37 cellular contexts compared by ENCODE assay signal in the genomic region with DNA sequence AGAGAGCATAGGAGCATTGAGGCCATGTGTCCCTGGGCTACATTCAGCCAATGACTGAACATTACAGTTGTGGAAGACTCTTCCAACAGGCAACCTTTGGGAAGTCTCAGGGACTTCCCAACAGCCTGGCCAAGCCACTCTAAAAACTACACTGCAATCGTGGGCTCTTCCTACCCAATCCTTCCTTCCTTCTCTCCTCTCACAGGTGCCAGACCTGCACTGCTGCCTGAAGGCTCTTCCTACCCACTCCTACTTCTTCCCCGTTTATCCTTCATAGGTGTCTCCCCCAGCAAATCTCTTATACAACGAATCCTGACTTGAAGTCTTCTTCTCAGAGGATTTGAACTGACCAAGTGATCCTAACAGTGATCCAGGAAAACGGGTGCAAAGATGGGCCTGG.
"Had no signal": no experiment of that assay in that cellular context is flagged by ENCODE, and none has a peak within 500 bp of the region (broad histone marks: within the 10 kb centered on the region; RNA-seq: fewer than 3 reads in every experiment).

No MANE protein-coding gene starts in this region.

- H3K9me3 Mint-ChIP-seq: activated naive CD4-positive, alpha-beta T cell treated with anti-CD3 and anti-CD28 coated beads for 36 hours; activated naive CD4-positive, alpha-beta T cell treated with anti-CD3 and anti-CD28 coated beads, Interleukin-2, amount 50 U/mL, for 24 hours; central memory CD8-positive, alpha-beta T cell had no signal

- H3K4me3 Mint-ChIP-seq: activated naive CD4-positive, alpha-beta T cell treated with anti-CD3 and anti-CD28 coated beads for 36 hours; activated naive CD4-positive, alpha-beta T cell treated with anti-CD3 and anti-CD28 coated beads, Interleukin-2, amount 10 ng/mL, durations not matched to agents 7 days and 5 days; activated naive CD4-positive, alpha-beta T cell treated with anti-CD3 and anti-CD28 coated beads, Interleukin-2, amount 50 U/mL, for 24 hours; activated naive CD8-positive, alpha-beta T cell; activated naive CD8-positive, alpha-beta T cell treated with anti-CD3 and anti-CD28 coated beads for 36 hours; activated naive CD8-positive, alpha-beta T cell treated with anti-CD3 and anti-CD28 coated beads, Interleukin-2, amount 10 ng/mL, durations not matched to agents 7 days and 5 days; activated naive CD8-positive, alpha-beta T cell treated with anti-CD3 and anti-CD28 coated beads, Interleukin-2, amount 50 U/mL, for 24 hours; activated T-cell treated with anti-CD3 and anti-CD28 coated beads, Interleukin-2, amount 50 U/mL, for 24 hours; activated T-cell treated with anti-CD3 and anti-CD28 coated beads, Interleukin-2, amount 50 U/mL, for 4 hours; activated T-cell treated with anti-CD3 and anti-CD28 coated beads, Interleukin-2, amount 50 U/mL, for 72 hours; activated T-helper 1 cell treated with anti-CD3 and anti-CD28 coated beads, Interleukin-12 subunit alpha, Interleukin-12 subunit beta, Interleukin-2, Interleukin-4 antibody, amounts not matched to agents 30 ng/mL and 10 ng/mL and 1 ng/mL, durations not matched to agents 14 hours and 24 hours and 36 hours; activated T-helper 17 cell treated with anti-CD3 and anti-CD28 coated beads, Interleukin-2, amount 50 U/mL, for 72 hours; brain; central memory CD8-positive, alpha-beta T cell had no signal

- H3K4me1 ChIP-seq: adrenal gland, ascending aorta, body of pancreas, breast epithelium had no signal

- H3K36me3 Mint-ChIP-seq: activated naive CD4-positive, alpha-beta T cell treated with anti-CD3 and anti-CD28 coated beads, Interleukin-2, amount 10 ng/mL, durations not matched to agents 7 days and 5 days; activated naive CD8-positive, alpha-beta T cell treated with anti-CD3 and anti-CD28 coated beads for 36 hours; brain had no signal

- H3K27ac Mint-ChIP-seq: activated naive CD4-positive, alpha-beta T cell treated with anti-CD3 and anti-CD28 coated beads for 36 hours; activated naive CD4-positive, alpha-beta T cell treated with anti-CD3 and anti-CD28 coated beads, Interleukin-2, amount 10 ng/mL, durations not matched to agents 7 days and 5 days; activated naive CD4-positive, alpha-beta T cell treated with anti-CD3 and anti-CD28 coated beads, Interleukin-2, amount 50 U/mL, for 24 hours; activated naive CD8-positive, alpha-beta T cell; activated naive CD8-positive, alpha-beta T cell treated with anti-CD3 and anti-CD28 coated beads for 36 hours; activated naive CD8-positive, alpha-beta T cell treated with anti-CD3 and anti-CD28 coated beads, Interleukin-2, amount 10 ng/mL, durations not matched to agents 7 days and 5 days; activated naive CD8-positive, alpha-beta T cell treated with anti-CD3 and anti-CD28 coated beads, Interleukin-2, amount 50 U/mL, for 24 hours; activated T-cell treated with anti-CD3 and anti-CD28 coated beads, Interleukin-2, amount 50 U/mL, for 24 hours; activated T-cell treated with anti-CD3 and anti-CD28 coated beads, Interleukin-2, amount 50 U/mL, for 72 hours; activated T-helper 1 cell treated with anti-CD3 and anti-CD28 coated beads, Interleukin-12 subunit alpha, Interleukin-12 subunit beta, Interleukin-2, Interleukin-4 antibody, amounts not matched to agents 30 ng/mL and 10 ng/mL and 1 ng/mL, durations not matched to agents 14 hours and 24 hours and 36 hours; activated T-helper 17 cell treated with anti-CD3 and anti-CD28 coated beads, Interleukin-2, amount 50 U/mL, for 72 hours; activated T-helper 2 cell treated with anti-CD3 and anti-CD28 coated beads, Interferon-gamma antibody, Interleukin-2, Interleukin-4, amounts not matched to agents 10 μg/mL and 5 μg/mL and 100 μg/mL, durations not matched to agents 14 hours and 24 hours and 36 hours; brain had no signal

- H3K36me3 ChIP-seq: adrenal gland, ascending aorta, brain microvascular endothelial cell, breast epithelium, cardiac muscle cell had no signal

- H3K4me1 Mint-ChIP-seq: activated naive CD4-positive, alpha-beta T cell treated with anti-CD3 and anti-CD28 coated beads, Interleukin-2, amount 10 ng/mL, durations not matched to agents 7 days and 5 days; activated naive CD4-positive, alpha-beta T cell treated with anti-CD3 and anti-CD28 coated beads, Interleukin-2, amount 50 U/mL, for 24 hours; activated naive CD8-positive, alpha-beta T cell treated with anti-CD3 and anti-CD28 coated beads for 36 hours; activated naive CD8-positive, alpha-beta T cell treated with anti-CD3 and anti-CD28 coated beads, Interleukin-2, amount 50 U/mL, for 24 hours; activated T-helper 17 cell treated with anti-CD3 and anti-CD28 coated beads, Interleukin-2, amount 50 U/mL, for 72 hours; brain; central memory CD8-positive, alpha-beta T cell had no signal

- ATAC-seq: activated naive CD4-positive, alpha-beta T cell treated with anti-CD3 and anti-CD28 coated beads, Interleukin-2, amount 50 U/mL, for 72 hours; activated naive CD8-positive, alpha-beta T cell treated with anti-CD3 and anti-CD28 coated beads, Interleukin-2, amount 50 U/mL, for 24 hours; activated T-cell treated with anti-CD3 and anti-CD28 coated beads, Interleukin-2, amount 50 U/mL, for 4 hours; activated T-cell treated with anti-CD3 and anti-CD28 coated beads, Interleukin-2, amount 50 U/mL, for 72 hours; activated T-helper 17 cell treated with anti-CD3 and anti-CD28 coated beads, Interleukin-2, amount 50 U/mL, for 72 hours; body of pancreas had no signal

- DNase-seq: activated effector memory CD4-positive, alpha-beta T cell treated with anti-CD3 and anti-CD28 coated beads, Interleukin-2, amount 50 U/mL, for 16 hours; activated effector memory CD4-positive, alpha-beta T cell treated with Interleukin-2 at 50 U/mL for 16 hours; activated gamma-delta T cell; activated gamma-delta T cell treated with Interleukin-2 at 50 U/mL for 16 hours; activated naive CD4-positive, alpha-beta T cell; activated naive CD4-positive, alpha-beta T cell treated with anti-CD3 and anti-CD28 coated beads for 36 hours; activated naive CD4-positive, alpha-beta T cell treated with anti-CD3 and anti-CD28 coated beads, Interleukin-2, amount 10 ng/mL, durations not matched to agents 7 days and 5 days; activated naive CD4-positive, alpha-beta T cell treated with anti-CD3 and anti-CD28 coated beads, Interleukin-2, amount 50 U/mL, for 16 hours; activated naive CD4-positive, alpha-beta T cell treated with Interleukin-2 at 50 U/mL for 16 hours; activated naive CD8-positive, alpha-beta T cell treated with anti-CD3 and anti-CD28 coated beads for 36 hours; activated naive CD8-positive, alpha-beta T cell treated with anti-CD3 and anti-CD28 coated beads, Interleukin-2, amount 10 ng/mL, durations not matched to agents 7 days and 5 days; activated naive CD8-positive, alpha-beta T cell treated with anti-CD3 and anti-CD28 coated beads, Interleukin-2, amount 50 U/mL, for 24 hours; activated T-cell treated with anti-CD3 and anti-CD28 coated beads, Interleukin-2, amount 50 U/mL, for 24 hours; activated T-cell treated with anti-CD3 and anti-CD28 coated beads, Interleukin-2, amount 50 U/mL, for 4 hours; activated T-cell treated with anti-CD3 and anti-CD28 coated beads, Interleukin-2, amount 50 U/mL, for 48 hours; activated T-cell treated with anti-CD3 and anti-CD28 coated beads, Interleukin-2, amount 50 U/mL, for 72 hours; adrenal gland; amniotic stem cell; amygdala; anterior cingulate cortex; aorta; body of pancreas; brain microvascular endothelial cell; caudate nucleus; central memory CD4-positive, alpha-beta T cell; cerebellar nuclear complex had no signal

- H3K27ac ChIP-seq: adrenal gland, ascending aorta, body of pancreas, brain microvascular endothelial cell, breast epithelium, cardiac muscle cell had no signal

- H3K9me3 ChIP-seq: adrenal gland, ascending aorta, body of pancreas, breast epithelium had no signal

- H3K27me3 Mint-ChIP-seq: activated naive CD4-positive, alpha-beta T cell treated with anti-CD3 and anti-CD28 coated beads, Interleukin-2, amount 50 U/mL, for 24 hours; activated naive CD8-positive, alpha-beta T cell treated with anti-CD3 and anti-CD28 coated beads for 36 hours had no signal

- H3K4me3 ChIP-seq: adrenal gland, ascending aorta, body of pancreas, breast epithelium, cardiac muscle cell had no signal
